Comparison of ENCODE assay signal across 10 cellular contexts in the genomic region with DNA sequence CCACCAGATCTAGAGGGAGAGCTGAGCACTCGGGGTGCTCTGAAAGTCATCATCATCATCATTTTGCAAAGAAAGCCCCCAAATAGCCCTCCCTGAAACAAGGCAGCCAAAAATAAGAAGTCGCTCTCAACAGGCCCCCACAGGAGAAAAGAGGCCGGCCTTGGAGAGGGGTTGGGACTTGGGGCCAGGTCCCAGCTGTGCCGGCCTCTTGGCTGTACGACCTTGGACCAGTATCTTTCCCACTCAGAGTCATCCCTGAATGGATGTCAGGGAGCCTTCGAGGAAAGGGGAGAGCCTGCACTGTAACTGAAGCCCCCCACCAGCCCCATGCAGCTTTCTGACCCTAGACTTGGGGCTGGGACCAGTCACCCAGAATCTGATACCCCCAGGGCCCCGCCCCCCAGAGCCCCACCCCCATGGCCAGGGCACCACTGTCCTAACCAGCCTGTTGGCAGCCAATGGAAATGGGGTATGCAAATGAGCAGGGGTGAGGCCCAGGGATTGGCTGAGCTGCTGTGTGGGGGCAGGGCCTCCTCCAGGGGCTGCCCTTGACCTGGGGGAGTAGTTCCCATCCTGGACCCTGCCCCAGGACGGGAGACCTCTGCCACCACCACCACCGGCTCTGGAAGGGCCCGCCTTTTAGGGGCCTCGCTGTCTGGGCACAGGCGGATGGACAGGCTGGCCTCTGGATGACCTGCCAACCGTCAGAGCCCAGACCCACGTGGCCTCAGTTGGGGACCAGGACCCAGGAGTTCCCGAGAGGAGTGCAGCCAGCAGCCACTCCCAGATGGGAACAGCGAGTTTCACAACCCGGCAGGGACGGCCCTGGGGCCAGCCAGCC. TPM values are rescaled to one million over a fixed set of nuclear protein-coding genes. Genes with fewer than 3 reads are reported as not detected.
DNase-seq lines count a peak whose midpoint lies in the region; ATAC-seq, FAIRE-seq and TF ChIP-seq lines count a peak whose summit lies in the region.
"Had no signal": no experiment of that assay in that cellular context is flagged by ENCODE, and none has a peak within 500 bp of the region (broad histone marks: within the 10 kb centered on the region; RNA-seq: fewer than 3 reads in every experiment).

No MANE protein-coding gene starts in this region.

- H4K5ac ChIP-seq in IMR-90 (ENCODE audit: low read depth, low read length): no peak overlapping the region
- H4K5ac ChIP-seq in mesendoderm (ENCODE audit: low read length): no peak overlapping the region

- CTCF ChIA-PET in IMR-90 (lab: Yijun Ruan, JAX): no interaction called here

- H3K18ac ChIP-seq in IMR-90 (ENCODE audit: low read depth, low read length): no peak overlapping the region
- no peak overlapping the region for H3K18ac ChIP-seq in mesendoderm (ENCODE audit: low read length)

- WGBS in IMR-90 (ENCODE audit: extremely low coverage in 2 of 2, insufficient read length in 1 of 2), 2 experiments: 47% methylated on average over 5 of the region's 18 CpGs; no CpG with 5 or more reads in 1 of the 2 experiments
- WGBS in mesendoderm (ENCODE audit: extremely low coverage, insufficient coverage, low lambda C conversion rate): no CpG with 5 or more reads among the region's 18 CpGs

- H3K4me1 ChIP-seq in IMR-90 (ENCODE audit: control insufficient read depth, insufficient read depth, low read length) (peaks cover 1% of the 10 kb centered on the region; the same call in 1 of the 2 replicates), mesendoderm (ENCODE audit: control insufficient read depth, low read depth, low read length) (peaks cover 1% of the 10 kb centered on the region)

- H2BK120ac ChIP-seq in IMR-90 (ENCODE audit: low read depth, low read length): no peak overlapping the region
- H2BK120ac ChIP-seq in mesendoderm (ENCODE audit: low read depth, low read length): no peak overlapping the region

- in situ Hi-C loops in IMR-90 (cut with MboI; ENCODE audit: low sequenced_read_pairs): no loop called here

- H3K36me3 Mint-ChIP-seq in activated T-helper 17 cell treated with anti-CD3 and anti-CD28 coated beads, Interleukin-2, amount 50 U/mL, for 72 hours (ENCODE audit: low read depth): no peaks in the 10 kb centered on the region

- peak overlapping the region; percentile 48 for H3K4me3 Mint-ChIP-seq in activated T-helper 17 cell treated with anti-CD3 and anti-CD28 coated beads, Interleukin-2, amount 50 U/mL, for 72 hours
- H3K4me3 Mint-ChIP-seq: stimulated activated naive CD8-positive, alpha-beta T cell treated with anti-CD3 and anti-CD28 coated beads, Interleukin-15, Interleukin-2, amounts not matched to agents 100 ng/mL and 50 ng/mL, for 24 hours had no signal

- H3K27me3 ChIP-seq in IMR-90 (ENCODE audit: control insufficient read depth, insufficient read depth, low read length): no peaks in the 10 kb centered on the region
- no peaks in the 10 kb centered on the region for H3K27me3 ChIP-seq in mesendoderm (ENCODE audit: insufficient read depth, low read length, poor library complexity)
- H3K27me3 ChIP-seq: left lung had no signal

- no peak overlapping the region for H2BK20ac ChIP-seq in IMR-90 (ENCODE audit: low read depth, low read length)

- TF ChIP-seq CTCF in D721Med (IDR thresholded peaks at IDR 0.05; ENCODE audit: insufficient read depth, missing control alignments) (no peak), IMR-90 (conservative IDR thresholded peaks at IDR 0.05; ENCODE audit: low read depth, low read length) (no peak)

- H3K4me1 Mint-ChIP-seq in activated T-helper 17 cell treated with anti-CD3 and anti-CD28 coated beads, Interleukin-2, amount 50 U/mL, for 72 hours: peaks cover 20% of the 10 kb centered on the region

- dilution Hi-C loops in IMR-90 (cut with HindIII; ENCODE audit: low sequenced_read_pairs, unreplicated experiment): no loop called here

- H3K23ac ChIP-seq in IMR-90 (ENCODE audit: low read depth, low read length) (no peak overlapping the region), mesendoderm (ENCODE audit: low read length) (no peak overlapping the region)

- TF ChIP-seq POLR2A in IMR-90 (IDR thresholded peaks at IDR 0.05; ENCODE audit: low read depth, low read length): no peak

- H3K27me3 Mint-ChIP-seq in activated T-helper 17 cell treated with anti-CD3 and anti-CD28 coated beads, Interleukin-2, amount 50 U/mL, for 72 hours: no peaks in the 10 kb centered on the region
- H3K27me3 Mint-ChIP-seq: stimulated activated naive CD8-positive, alpha-beta T cell treated with anti-CD3 and anti-CD28 coated beads, Interleukin-15, Interleukin-2, amounts not matched to agents 100 ng/mL and 50 ng/mL, for 24 hours had no signal

- BruUV-seq in IMR-90 (replicated peaks; lab: Mats Ljungman, UMichigan): no TSS peak

- no peak overlapping the region for H3K4me3 ChIP-seq in IMR-90 (ENCODE audit: insufficient read depth, low read depth, low read length)
- no peak overlapping the region for H3K4me3 ChIP-seq in mesendoderm (ENCODE audit: low read length)
- H3K4me3 ChIP-seq: left lung had no signal

- TF ChIP-seq RAD21 in IMR-90 (IDR thresholded peaks at IDR 0.05; ENCODE audit: low read length): no peak

- H3K9ac ChIP-seq in IMR-90 (ENCODE audit: low read depth, low read length) (no peak overlapping the region), mesendoderm (ENCODE audit: low read length) (no peak overlapping the region)

- POLR2A ChIA-PET in IMR-90 (lab: Charles Lee; ENCODE audit: unreplicated experiment): no interaction called here

- ATAC-seq in IMR-90 (ENCODE audit: low read depth) (peak; percentile 87), sciatic nerve (no peak), HG03457 (IDR thresholded peaks at IDR 0.05; ENCODE audit: unreplicated experiment) (no peak)
- peak; percentile 68 for ATAC-seq in activated T-helper 17 cell treated with anti-CD3 and anti-CD28 coated beads, Interleukin-2, amount 50 U/mL, for 72 hours (replicated peaks)
- ATAC-seq: left lung had no signal

- H3K14ac ChIP-seq in IMR-90 (replicated peaks; ENCODE audit: low read depth, low read length): no peak overlapping the region

- no peak overlapping the region for H4K8ac ChIP-seq in IMR-90 (ENCODE audit: low read depth in 2 of 2, low read length in 2 of 2)
- H4K8ac ChIP-seq in mesendoderm (ENCODE audit: low read depth, low read length): no peak overlapping the region

- FAIRE-seq in D721Med (lab: Jason Lieb, UNC): no peak

- no peak overlapping the region for H3K27ac Mint-ChIP-seq in activated T-helper 17 cell treated with anti-CD3 and anti-CD28 coated beads, Interleukin-2, amount 50 U/mL, for 72 hours
- H3K27ac Mint-ChIP-seq: stimulated activated naive CD8-positive, alpha-beta T cell treated with anti-CD3 and anti-CD28 coated beads, Interleukin-15, Interleukin-2, amounts not matched to agents 100 ng/mL and 50 ng/mL, for 24 hours had no signal

- H2BK15ac ChIP-seq in IMR-90 (ENCODE audit: low read depth, low read length) (no peak overlapping the region), mesendoderm (replicated peaks; ENCODE audit: low read depth) (no peak overlapping the region)

- intact Hi-C loops in IMR-90 (cut with micrococcal nuclease): no loop called here
- intact Hi-C loops in sciatic nerve (cut with DNase I): no loop called here

- H3K36me3 ChIP-seq in IMR-90 (ENCODE audit: control insufficient read depth, insufficient read depth, low read length): no peaks in the 10 kb centered on the region
- H3K36me3 ChIP-seq in mesendoderm (ENCODE audit: control insufficient read depth, insufficient read depth, low read length): no peaks in the 10 kb centered on the region
- H3K36me3 ChIP-seq: left lung had no signal

- H3K79me2 ChIP-seq in mesendoderm (ENCODE audit: control insufficient read depth, insufficient read depth, low read length): peaks cover 6% of the 10 kb centered on the region

- DNase-seq in D721Med (ENCODE audit: insufficient read length, low spot score): peak; percentile 52
- DNase-seq in IMR-90: peak; percentile 19
- DNase-seq in mesendoderm: peak; percentile 91
- DNase-seq in SKM-1 (lab: John Stamatoyannopoulos, UW; ENCODE audit: unreplicated experiment): no peak
- DNase-seq in stimulated activated CD4-positive, alpha-beta T cell treated with anti-CD3 and anti-CD28 coated beads, Interleukin-4, amount 100 ng/mL, for 1 hour: no peak
- no peak for DNase-seq in sciatic nerve (ENCODE audit: low spot score)
- DNase-seq: left lung had no signal

- H3K4me2 ChIP-seq in IMR-90 (ENCODE audit: low read depth, low read length): no peak overlapping the region
- H3K4me2 ChIP-seq in mesendoderm (ENCODE audit: low read length): peak overlapping the region; percentile 34

- peaks cover 29% of the 10 kb centered on the region for H4K20me1 ChIP-seq in IMR-90 (ENCODE audit: insufficient read depth, low read length)

- H4K91ac ChIP-seq in IMR-90 (ENCODE audit: insufficient read depth, low read depth, low read length): no peak overlapping the region

- no peaks in the 10 kb centered on the region for H3K9me1 ChIP-seq in IMR-90 (ENCODE audit: insufficient read depth, low read length)

- no peak overlapping the region for H3K4ac ChIP-seq in IMR-90 (ENCODE audit: low read depth, low read length)
- H3K4ac ChIP-seq in mesendoderm (ENCODE audit: low read depth, low read length): no peak overlapping the region

- no peak overlapping the region for H2BK5ac ChIP-seq in IMR-90 (ENCODE audit: low read depth, low read length, poor library complexity, severe bottlenecking)
- no peak overlapping the region for H2BK5ac ChIP-seq in mesendoderm (ENCODE audit: low read length)

- no peak overlapping the region for H3K27ac ChIP-seq in IMR-90 (ENCODE audit: insufficient read depth, low read length)
- no peak overlapping the region for H3K27ac ChIP-seq in mesendoderm (ENCODE audit: low read depth, low read length)
- H3K27ac ChIP-seq: left lung had no signal

- no peak overlapping the region for H2AK9ac ChIP-seq in IMR-90 (replicated peaks; ENCODE audit: low read depth, low read length, poor library complexity)

- H3K79me1 ChIP-seq in IMR-90 (ENCODE audit: low read depth in 1 of 2, low read length in 2 of 2) (peaks cover 3 to 37% of the 10 kb centered on the region in 2 experiments; a peak in 3 of 4 replicates), mesendoderm (ENCODE audit: low read length) (peaks cover 25% of the 10 kb centered on the region)

- H3K9me3 ChIP-seq in IMR-90 (ENCODE audit: control insufficient read depth, insufficient read depth, low read length): no peaks in the 10 kb centered on the region
- H3K9me3 ChIP-seq: left lung had no signal

- peak overlapping the region; percentile 43 for H2AFZ ChIP-seq in IMR-90 (replicated peaks; ENCODE audit: low read length, poor library complexity)

- no peak overlapping the region for H3K56ac ChIP-seq in IMR-90 (ENCODE audit: extremely low read depth, insufficient read depth, low read length)
- H3K56ac ChIP-seq in mesendoderm (ENCODE audit: low read length): no peak overlapping the region

- no peaks in the 10 kb centered on the region for H3K9me3 Mint-ChIP-seq in activated T-helper 17 cell treated with anti-CD3 and anti-CD28 coated beads, Interleukin-2, amount 50 U/mL, for 72 hours
- H3K9me3 Mint-ChIP-seq: stimulated activated naive CD8-positive, alpha-beta T cell treated with anti-CD3 and anti-CD28 coated beads, Interleukin-15, Interleukin-2, amounts not matched to agents 100 ng/mL and 50 ng/mL, for 24 hours had no signal

- H2AK5ac ChIP-seq in IMR-90 (ENCODE audit: low read depth, low read length) (no peak overlapping the region), mesendoderm (ENCODE audit: low read length) (no peak overlapping the region)

RNA-seq across cellular contexts. Expression of gene ZFPM1, which starts 15.4 kb away (rescaled TPM):
- total RNA-seq in IMR-90 (2012; rRNA removed) (0.28 and 0.36 TPM in 2 replicates), sciatic nerve (3.9 TPM)
- 1.1 and 1.8 TPM in 2 replicates for polyA plus RNA-seq in IMR-90 (2012; rRNA removed)
- polyA plus RNA-seq in IMR-90 (2012; cell fraction: cytosol; rRNA removed): 1.2 and 2.4 TPM in 2 replicates
- polyA plus RNA-seq in IMR-90 (2012; cell fraction: nucleus; rRNA removed; ENCODE audit: low replicate concordance): 4.0 and 9.2 TPM in 2 replicates
- total RNA-seq in activated T-helper 17 cell treated with anti-CD3 and anti-CD28 coated beads, Interleukin-2, amount 50 U/mL, for 72 hours: 10 to 100 TPM; 12.2 to 22.1 TPM
- 2.5 TPM for polyA plus RNA-seq in mesendoderm (2013, experiment 1 of 2)
- 2.5 TPM for polyA plus RNA-seq in mesendoderm (2013, experiment 2 of 2)

Comparison
In these comparisons a context has a peak if more than half of its experiments do, and no peak if none do; other contexts are left out.
1. DNase-seq: peak in D721Med (single experiment), IMR-90 (single experiment) and mesendoderm (single experiment); none in SKM-1 (single experiment), stimulated activated CD4-positive, alpha-beta T cell treated with anti-CD3 and anti-CD28 coated beads, Interleukin-4, amount 100 ng/mL, for 1 hour (single experiment) and sciatic nerve (single experiment).
2. ATAC-seq: peak in IMR-90 (single experiment) and activated T-helper 17 cell treated with anti-CD3 and anti-CD28 coated beads, Interleukin-2, amount 50 U/mL, for 72 hours (single experiment); none in sciatic nerve (single experiment) and HG03457 (single experiment).